Comparison of ENCODE assay signal across 11 cellular contexts in the genomic region with DNA sequence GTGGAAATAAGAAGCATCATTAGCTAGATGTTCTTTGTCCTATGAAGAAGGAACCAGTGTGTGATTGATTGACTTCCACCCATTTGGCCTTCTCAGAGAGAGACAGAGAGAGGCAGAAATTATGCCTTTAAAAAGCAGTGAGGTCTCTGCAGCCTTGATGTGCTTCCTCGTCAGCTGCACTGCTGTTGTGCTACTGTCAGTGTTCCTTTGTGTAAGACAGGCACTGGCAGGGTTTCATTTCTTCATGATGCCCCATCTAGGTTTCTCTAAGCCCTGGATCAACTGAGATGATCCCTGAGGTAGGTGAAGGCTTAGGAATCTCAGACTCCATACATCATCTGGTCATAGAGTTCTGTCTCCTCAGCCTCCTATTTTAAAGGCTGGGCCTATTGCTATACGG. TPM values are rescaled to one million over a fixed set of nuclear protein-coding genes. Genes with fewer than 3 reads are reported as not detected.
DNase-seq lines count a peak whose midpoint lies in the region; ATAC-seq and TF ChIP-seq lines count a peak whose summit lies in the region.
"Had no signal": no experiment of that assay in that cellular context is flagged by ENCODE, and none has a peak within 500 bp of the region (broad histone marks: within the 10 kb centered on the region; RNA-seq: fewer than 3 reads in every experiment).

No MANE protein-coding gene starts in this region.

- peak overlapping the region; percentile 59 for H3K4me3 ChIP-seq in thoracic aorta

- ATAC-seq in thoracic aorta (ENCODE audit: insufficient number of reproducible peaks, low FRiP score, low read depth) = no peak

- H3K27me3 ChIP-seq in thoracic aorta (replicated peaks; ENCODE audit: insufficient read depth) = no peaks in the 10 kb centered on the region

- intact Hi-C loops in activated CD4-positive, alpha-beta T cell treated with anti-CD3 and anti-CD28 coated beads, Interleukin-2, amount 10 ng/mL, durations not matched to agents 24 days and 14 days (cut with micrococcal nuclease) = no loop called here

- H3K27ac Mint-ChIP-seq in activated CD4-positive, alpha-beta T cell treated with anti-CD3 and anti-CD28 coated beads, Interleukin-2, amount 10 ng/mL, durations not matched to agents 24 days and 14 days = peak overlapping the region; percentile 50
- peak overlapping the region; percentile 62 for H3K27ac Mint-ChIP-seq in mesothelial cell of epicardium
- no peak overlapping the region for H3K27ac Mint-ChIP-seq in progenitor cell of endocrine pancreas

- peaks cover 51 to 79% of the 10 kb centered on the region in 2 donors for H3K4me1 ChIP-seq in thoracic aorta (ENCODE audit: control insufficient read depth in 1 of 2, low read depth in 2 of 2)

- POLR2A ChIA-PET in RWPE1 (lab: Yijun Ruan, JAX; ENCODE audit: low non-redundant PET) = no interaction called here

- H3K36me3 Mint-ChIP-seq in activated CD4-positive, alpha-beta T cell treated with anti-CD3 and anti-CD28 coated beads, Interleukin-2, amount 10 ng/mL, durations not matched to agents 24 days and 14 days (ENCODE audit: low read depth) = peaks cover 27% of the 10 kb centered on the region
- H3K36me3 Mint-ChIP-seq in mesothelial cell of epicardium (peaks cover 7% of the 10 kb centered on the region), progenitor cell of endocrine pancreas (ENCODE audit: insufficient read depth) (peaks cover 5% of the 10 kb centered on the region)

- no peaks in the 10 kb centered on the region for H3K27me3 Mint-ChIP-seq in activated CD4-positive, alpha-beta T cell treated with anti-CD3 and anti-CD28 coated beads, Interleukin-2, amount 10 ng/mL, durations not matched to agents 24 days and 14 days
- H3K27me3 Mint-ChIP-seq in mesothelial cell of epicardium (ENCODE audit: low read depth) (no peaks in the 10 kb centered on the region), progenitor cell of endocrine pancreas (no peaks in the 10 kb centered on the region)

- CTCF ChIA-PET in RWPE1 (lab: Yijun Ruan, JAX) = interaction anchor here (1.0 to 1.1 kb wide), 2 partner anchors 10 to 130 kb away, joined by 4 read pairs; no protein-coding TSS in a partner anchor

- H3K4me3 Mint-ChIP-seq in activated CD4-positive, alpha-beta T cell treated with anti-CD3 and anti-CD28 coated beads, Interleukin-2, amount 10 ng/mL, durations not matched to agents 24 days and 14 days = peak overlapping the region; percentile 19
- H3K4me3 Mint-ChIP-seq in mesothelial cell of epicardium (no peak overlapping the region), progenitor cell of endocrine pancreas (ENCODE audit: low read depth) (no peak overlapping the region)

- H3K27ac ChIP-seq in angular gyrus (ENCODE audit: low read depth, low read length) (peak overlapping the region; percentile 65), thoracic aorta (peak overlapping the region; percentile 78 to 88), RWPE1 (no peak overlapping the region)

- H3K9me3 Mint-ChIP-seq in activated CD4-positive, alpha-beta T cell treated with anti-CD3 and anti-CD28 coated beads, Interleukin-2, amount 10 ng/mL, durations not matched to agents 24 days and 14 days = no peaks in the 10 kb centered on the region
- no peaks in the 10 kb centered on the region for H3K9me3 Mint-ChIP-seq in mesothelial cell of epicardium
- no peaks in the 10 kb centered on the region for H3K9me3 Mint-ChIP-seq in progenitor cell of endocrine pancreas (ENCODE audit: low read depth)

- no peak for DNase-seq in activated CD4-positive, alpha-beta T cell treated with anti-CD3 and anti-CD28 coated beads, Interleukin-2, amount 10 ng/mL, durations not matched to agents 24 days and 14 days
- no peak for DNase-seq in activated CD4-positive, alpha-beta T cell treated with anti-CD3 and anti-CD28 coated beads for 4 hours
- no peak for DNase-seq in mesothelial cell of epicardium (ENCODE audit: low spot score in 2 of 2, unreplicated experiment in 2 of 2)
- no peak for DNase-seq in thoracic aorta (ENCODE audit: low spot score)
- no peak for DNase-seq in NCI-H345 (lab: John Stamatoyannopoulos, UW)
- no peak for DNase-seq in progenitor cell of endocrine pancreas (ENCODE audit: low spot score, unreplicated experiment)
- no peak for DNase-seq in RWPE1 (ENCODE audit: low spot score)

- H3K9me3 ChIP-seq in thoracic aorta = no peaks in the 10 kb centered on the region

- TF ChIP-seq CTCF in mesothelial cell of epicardium (IDR thresholded peaks at IDR 0.05; ENCODE audit: unreplicated experiment) = no peak
- no peak for TF ChIP-seq CTCF in thoracic aorta (IDR thresholded peaks at IDR 0.05)
- no peak for TF ChIP-seq CTCF in progenitor cell of endocrine pancreas (IDR thresholded peaks at IDR 0.05; ENCODE audit: unreplicated experiment)
- no peak for TF ChIP-seq CTCF in RWPE1 (conservative IDR thresholded peaks at IDR 0.05; ENCODE audit: low read depth)

- H3K4me1 Mint-ChIP-seq in activated CD4-positive, alpha-beta T cell treated with anti-CD3 and anti-CD28 coated beads, Interleukin-2, amount 10 ng/mL, durations not matched to agents 24 days and 14 days = peaks cover 57% of the 10 kb centered on the region
- peaks cover 28% of the 10 kb centered on the region for H3K4me1 Mint-ChIP-seq in mesothelial cell of epicardium
- H3K4me1 Mint-ChIP-seq in progenitor cell of endocrine pancreas (ENCODE audit: low read depth) = peaks cover 20% of the 10 kb centered on the region

- no peaks in the 10 kb centered on the region for H3K36me3 ChIP-seq in thoracic aorta

RNA-seq across cellular contexts. Expression of a gene that starts 34.9 kb away (rescaled TPM):
- 3.3 TPM in 2 replicates for total RNA-seq in activated CD4-positive, alpha-beta T cell treated with anti-CD3 and anti-CD28 coated beads, Interleukin-2, amount 10 ng/mL, durations not matched to agents 24 days and 14 days
- total RNA-seq in mesothelial cell of epicardium = 1.7 to 2.3 TPM (median 1.7 TPM) in 3 replicates
- total RNA-seq in thoracic aorta = not detected
- 1.00 and 1.1 TPM in 2 replicates for total RNA-seq in progenitor cell of endocrine pancreas

RNA-seq across cellular contexts. Expression of a gene that starts 44.2 kb away (rescaled TPM):
- not detected in 2 replicates for total RNA-seq in activated CD4-positive, alpha-beta T cell treated with anti-CD3 and anti-CD28 coated beads, Interleukin-2, amount 10 ng/mL, durations not matched to agents 24 days and 14 days
- total RNA-seq in mesothelial cell of epicardium (0.45 to 1.3 TPM (median 0.61 TPM) in 3 replicates), thoracic aorta (not detected), progenitor cell of endocrine pancreas (not detected in 2 replicates)
- total RNA-seq: astrocyte, fibroblast of villous mesenchyme, myocyte had no signal

RNA-seq across cellular contexts. Expression of a gene that starts 52.7 kb away (rescaled TPM):
- total RNA-seq in activated CD4-positive, alpha-beta T cell treated with anti-CD3 and anti-CD28 coated beads, Interleukin-2, amount 10 ng/mL, durations not matched to agents 24 days and 14 days = not detected in 2 replicates
- total RNA-seq in mesothelial cell of epicardium (0.22 to 0.24 TPM in 2 of 3 replicates, not detected in the other), thoracic aorta (1 to 10 TPM; 3.5 to 4.5 TPM), progenitor cell of endocrine pancreas (not detected in 2 replicates)
- total RNA-seq: astrocyte, fibroblast of villous mesenchyme, myocyte had no signal
